In genomic region chr12:54412348-54412747, GRCh38 we compare ENCODE assay signal across 11 cellular contexts. TPM values are rescaled to one million over a fixed set of nuclear protein-coding genes. Genes with fewer than 3 reads are reported as not detected.
DNase-seq lines count a peak whose midpoint lies in the region; ATAC-seq, FAIRE-seq and TF ChIP-seq lines count a peak whose summit lies in the region.
"Had no signal": no experiment of that assay in that cellular context is flagged by ENCODE, and none has a peak within 500 bp of the region (broad histone marks: within the 10 kb centered on the region; RNA-seq: fewer than 3 reads in every experiment).

No MANE protein-coding gene starts in this region.

- in situ Hi-C loops in GM23248 (cut with MboI) = no loop called here

- H3K27me3 ChIP-seq in GM23248 (replicated peaks; ENCODE audit: insufficient read depth) = no peaks in the 10 kb centered on the region
- no peaks in the 10 kb centered on the region for H3K27me3 ChIP-seq in left ventricle myocardium inferior (ENCODE audit: low read depth)
- H3K27me3 ChIP-seq in small intestine (ENCODE audit: control insufficient read depth in 2 of 2, insufficient read depth in 2 of 2, low read length in 2 of 2) = no peaks in the 10 kb centered on the region

- WGBS in GM23248 (ENCODE audit: low coverage in 1 of 2, low lambda C conversion rate in 2 of 2, missing lambda C conversion rate in 2 of 2), 2 experiments = 28 to 38% methylated on average over 4 of the region's 4 CpGs
- 70 to 73% (median 70%) methylated on average over 3 to 4 of the region's 4 CpGs for WGBS in small intestine, 3 donors

- H3K4me1 ChIP-seq in GM23248 (ENCODE audit: insufficient read depth) = peaks cover 78% of the 10 kb centered on the region
- H3K4me1 ChIP-seq in left ventricle myocardium inferior = peaks cover 100% of the 10 kb centered on the region
- H3K4me1 ChIP-seq in small intestine (ENCODE audit: control insufficient read depth in 2 of 2, insufficient read depth in 1 of 2, low read depth in 1 of 2, low read length in 1 of 2) = peaks cover 0 to 5% of the 10 kb centered on the region in 2 donors

- peak overlapping the region; percentile 61 for H3K4me3 Mint-ChIP-seq in activated CD8-positive, alpha-beta T cell treated with anti-CD3 and anti-CD28 coated beads, Interleukin-2, amount 10 ng/mL, durations not matched to agents 7 days and 5 days
- no peak overlapping the region for H3K4me3 Mint-ChIP-seq in mesothelial cell of epicardium

- POLR2A ChIA-PET in activated CD8-positive, alpha-beta T cell treated with anti-CD3 and anti-CD28 coated beads, Interleukin-2, amount 10 ng/mL, durations not matched to agents 7 days and 5 days (lab: Charles Lee) = interaction anchor here (0.6 to 2.5 kb wide), 8 partner anchors 11 to 132 kb away, joined by 3 to 13 read pairs (median 3); partner anchors contain the start of gene HNRNPA1

- H3K27ac ChIP-seq in GM23248 (peak overlapping the region; percentile 98), left ventricle myocardium inferior (replicated peaks) (peak overlapping the region; percentile 89), small intestine (ENCODE audit: low read depth in 1 of 2, low read length in 1 of 2) (peak overlapping the region; percentile 16 to 35)

- peaks cover 70% of the 10 kb centered on the region for H3F3A ChIP-seq in GM23248 (ENCODE audit: insufficient read depth)

- ATAC-seq in activated CD8-positive, alpha-beta T cell treated with anti-CD3 and anti-CD28 coated beads, Interleukin-2, amount 10 ng/mL, durations not matched to agents 7 days and 5 days = no peak
- ATAC-seq in GM21360 (IDR thresholded peaks at IDR 0.05; ENCODE audit: unreplicated experiment) (no peak), GM18907 (IDR thresholded peaks at IDR 0.05; ENCODE audit: unreplicated experiment) (no peak)

- peaks cover 14% of the 10 kb centered on the region for H3K36me3 ChIP-seq in GM23248 (ENCODE audit: low read depth)
- H3K36me3 ChIP-seq in left ventricle myocardium inferior = peaks cover 41% of the 10 kb centered on the region
- H3K36me3 ChIP-seq in small intestine (ENCODE audit: control insufficient read depth in 2 of 2, insufficient read depth in 2 of 2, low read length in 2 of 2) = peaks cover 0 to 5% of the 10 kb centered on the region in 2 donors

- H3K9me3 Mint-ChIP-seq in activated CD8-positive, alpha-beta T cell treated with anti-CD3 and anti-CD28 coated beads, Interleukin-2, amount 10 ng/mL, durations not matched to agents 7 days and 5 days (ENCODE audit: insufficient read depth) = no peaks in the 10 kb centered on the region
- no peaks in the 10 kb centered on the region for H3K9me3 Mint-ChIP-seq in mesothelial cell of epicardium

- H3K4me2 ChIP-seq in GM23248 (ENCODE audit: unreplicated experiment) = peak overlapping the region; percentile 90

- intact Hi-C loops in left ventricle myocardium inferior (cut with micrococcal nuclease) = no loop called here

- H3K4me1 Mint-ChIP-seq in activated CD8-positive, alpha-beta T cell treated with anti-CD3 and anti-CD28 coated beads, Interleukin-2, amount 10 ng/mL, durations not matched to agents 7 days and 5 days (ENCODE audit: low read depth) = peaks cover 63% of the 10 kb centered on the region
- peaks cover 6% of the 10 kb centered on the region for H3K4me1 Mint-ChIP-seq in mesothelial cell of epicardium

- peaks cover 8% of the 10 kb centered on the region; the same call in 1 of the 2 replicates for H4K20me1 ChIP-seq in GM23248 (ENCODE audit: insufficient read depth)

- peak overlapping the region; percentile 57 for H3K4me3 ChIP-seq in GM23248
- H3K4me3 ChIP-seq in left ventricle myocardium inferior = peak overlapping the region; percentile 76
- H3K4me3 ChIP-seq in small intestine (ENCODE audit: low read depth in 1 of 2, low read length in 2 of 2) = no peak overlapping the region

- no peaks in the 10 kb centered on the region for H3K9me2 ChIP-seq in GM23248 (ENCODE audit: insufficient read depth)

- peaks cover 93% of the 10 kb centered on the region for H3K79me2 ChIP-seq in GM23248 (ENCODE audit: insufficient read depth)

- FAIRE-seq in small intestine (lab: Jason Lieb, UNC) = no peak

- H3K27me3 Mint-ChIP-seq in activated CD8-positive, alpha-beta T cell treated with anti-CD3 and anti-CD28 coated beads, Interleukin-2, amount 10 ng/mL, durations not matched to agents 7 days and 5 days (ENCODE audit: low read depth) = no peaks in the 10 kb centered on the region
- H3K27me3 Mint-ChIP-seq in mesothelial cell of epicardium (ENCODE audit: low read depth) = no peaks in the 10 kb centered on the region

- peak overlapping the region; percentile 86 for H3K9ac ChIP-seq in GM23248

- peak overlapping the region; percentile 89 for H3K27ac Mint-ChIP-seq in activated CD8-positive, alpha-beta T cell treated with anti-CD3 and anti-CD28 coated beads, Interleukin-2, amount 10 ng/mL, durations not matched to agents 7 days and 5 days
- H3K27ac Mint-ChIP-seq in mesothelial cell of epicardium = no peak overlapping the region

- CTCF ChIA-PET in activated CD8-positive, alpha-beta T cell treated with anti-CD3 and anti-CD28 coated beads, Interleukin-2, amount 10 ng/mL, durations not matched to agents 7 days and 5 days (lab: Charles Lee) = interaction anchor here (1.5 to 11.7 kb wide), 8 partner anchors 10 to 86 kb away, joined by 4 to 270 read pairs (median 7); partner anchors contain the start of gene NCKAP1L

- no peak overlapping the region for H2AFZ ChIP-seq in GM23248

- DNase-seq in GM23248 (peak; percentile 58), left ventricle myocardium inferior (no peak), small intestine (no peak), mesothelial cell of epicardium (ENCODE audit: low spot score in 2 of 2, unreplicated experiment in 2 of 2) (no peak), COR-L47 (lab: John Stamatoyannopoulos, UW) (no peak)
- no peak for DNase-seq in activated CD8-positive, alpha-beta T cell treated with anti-CD3 and anti-CD28 coated beads, Interleukin-2, amount 10 ng/mL, durations not matched to agents 7 days and 5 days
- DNase-seq: activated CD8-positive, alpha-beta memory T cell treated with anti-CD3 and anti-CD28 coated beads, Interleukin-2, amount 50 U/mL, for 48 hours; NCI-H1092 treated with DMSO at 0.1 percent for 48 hours had no signal

- H3K36me3 Mint-ChIP-seq in activated CD8-positive, alpha-beta T cell treated with anti-CD3 and anti-CD28 coated beads, Interleukin-2, amount 10 ng/mL, durations not matched to agents 7 days and 5 days (ENCODE audit: low read depth) = peaks cover 38% of the 10 kb centered on the region
- peaks cover 11% of the 10 kb centered on the region for H3K36me3 Mint-ChIP-seq in mesothelial cell of epicardium

- TF ChIP-seq CTCF in left ventricle myocardium inferior (IDR thresholded peaks at IDR 0.05; ENCODE audit: borderline replicate concordance) = no peak
- TF ChIP-seq CTCF in mesothelial cell of epicardium (IDR thresholded peaks at IDR 0.05; ENCODE audit: unreplicated experiment) = no peak

- no peaks in the 10 kb centered on the region for H3K9me3 ChIP-seq in GM23248 (ENCODE audit: low read depth)
- H3K9me3 ChIP-seq in left ventricle myocardium inferior (replicated peaks) = no peaks in the 10 kb centered on the region
- no peaks in the 10 kb centered on the region for H3K9me3 ChIP-seq in small intestine (ENCODE audit: control insufficient read depth, low read depth)

RNA-seq across cellular contexts. Expression of gene ITGA5, which starts 6.7 kb away (rescaled TPM):
- 496 and 541 TPM in 2 replicates for total RNA-seq in GM23248 (2014; rRNA removed; shearing (Covaris generic))
- polyA plus RNA-seq in GM23248 (2016; fragmentation: Nextera tagmentation; extraction: Ambion mirVana) (402 and 416 TPM in 2 replicates), small intestine (10 to 100 TPM in 1 of 3 donors, 1 to 10 TPM in 2; 1.8 to 60.7 (median 3.0) TPM)
- 10 to 100 TPM; 65.0 to 69.1 TPM for total RNA-seq in activated CD8-positive, alpha-beta T cell treated with anti-CD3 and anti-CD28 coated beads, Interleukin-2, amount 10 ng/mL, durations not matched to agents 7 days and 5 days
- total RNA-seq in left ventricle myocardium inferior (55.3 TPM), mesothelial cell of epicardium (60.7 to 71.9 TPM (median 65.3 TPM) in 3 replicates)

RNA-seq across cellular contexts. Expression of gene ZNF385A, which starts 27.8 kb away (rescaled TPM):
- total RNA-seq in GM23248 (2014; rRNA removed; shearing (Covaris generic)) = 1.6 and 1.8 TPM in 2 replicates
- 2.9 and 3.1 TPM in 2 replicates for polyA plus RNA-seq in GM23248 (2016; fragmentation: Nextera tagmentation; extraction: Ambion mirVana)
- under 1 TPM; 0.55 to 0.74 TPM for total RNA-seq in activated CD8-positive, alpha-beta T cell treated with anti-CD3 and anti-CD28 coated beads, Interleukin-2, amount 10 ng/mL, durations not matched to agents 7 days and 5 days
- 7.1 TPM for total RNA-seq in left ventricle myocardium inferior
- polyA plus RNA-seq in small intestine = 1 to 10 TPM in 2 of 3 donors, under 1 TPM in 1; 0.45 to 9.7 (median 7.7) TPM
- 30.5 to 35.4 TPM (median 34.2 TPM) in 3 replicates for total RNA-seq in mesothelial cell of epicardium

RNA-seq across cellular contexts. Expression of gene GPR84, which starts 48.1 kb away (rescaled TPM):
- not detected in 2 replicates for total RNA-seq in GM23248 (2014; rRNA removed; shearing (Covaris generic))
- polyA plus RNA-seq in GM23248 (2016; fragmentation: Nextera tagmentation; extraction: Ambion mirVana) (not detected in 2 replicates), small intestine (under 1 TPM in 1 of 3 donors, not detected in 2; 0.33 TPM)
- under 1 TPM; 0.32 to 0.57 TPM for total RNA-seq in activated CD8-positive, alpha-beta T cell treated with anti-CD3 and anti-CD28 coated beads, Interleukin-2, amount 10 ng/mL, durations not matched to agents 7 days and 5 days
- total RNA-seq in left ventricle myocardium inferior (not detected), mesothelial cell of epicardium (0.18 to 0.32 TPM (median 0.24 TPM) in 3 replicates)
- total RNA-seq: pulmonary artery endothelial cell had no signal

Comparison
In these comparisons a context has a peak if more than half of its experiments do, and no peak if none do; other contexts are left out.
1. H3K27ac ChIP-seq: peak in every context shown above with its lines; median percentile 98 in GM23248; 89 in left ventricle myocardium inferior; 26 in small intestine.
2. H3K4me3 ChIP-seq: peak in GM23248 (single experiment) and left ventricle myocardium inferior (single experiment); none in small intestine (0 of 2).